9 cellular contexts compared by ENCODE assay signal in genomic region chr22:31085493-31085824, GRCh38. TPM values are rescaled to one million over a fixed set of nuclear protein-coding genes. Genes with fewer than 3 reads are reported as not detected.
DNase-seq lines count a peak whose midpoint lies in the region; ATAC-seq and TF ChIP-seq lines count a peak whose summit lies in the region.
"Had no signal": no experiment of that assay in that cellular context is flagged by ENCODE, and none has a peak within 500 bp of the region (broad histone marks: within the 10 kb centered on the region; RNA-seq: fewer than 3 reads in every experiment).

No MANE protein-coding gene starts in this region.

- ATAC-seq in HG02642 (IDR thresholded peaks at IDR 0.05; ENCODE audit: poor library complexity, unreplicated experiment) (no peak), GM21619 (IDR thresholded peaks at IDR 0.05; ENCODE audit: unreplicated experiment) (no peak)

- H3K9ac ChIP-seq in colonic mucosa (ENCODE audit: low read depth in 2 of 2, low read length in 2 of 2) (peak overlapping the region; percentile 79 to 98), mesenchymal stem cell (ENCODE audit: low read length) (peak overlapping the region; percentile 95)

- H3K27ac ChIP-seq in ACC112 (ENCODE audit: low read depth, low read length) (peak overlapping the region; percentile 56; the same call in 1 of the 2 replicates), KOPT-K1 (ENCODE audit: low read depth, low read length, poor library complexity, severe bottlenecking) (peak overlapping the region; percentile 72), colonic mucosa (peak overlapping the region; percentile 86), mesenchymal stem cell (ENCODE audit: low read length, poor library complexity, severe bottlenecking) (peak overlapping the region; percentile 18)

- peak overlapping the region; percentile 41 for H3K4me2 ChIP-seq in mesenchymal stem cell (ENCODE audit: low read length, poor library complexity, severe bottlenecking)

- DNase-seq in colonic mucosa (peak; percentile 38), mesenchymal stem cell (no peak), ureter (ENCODE audit: low spot score) (peak; percentile 54), NCI-H2107 treated with DMSO at 0.1 percent for 48 hours (lab: John Stamatoyannopoulos, UW; ENCODE audit: unreplicated experiment) (no peak)

- H4K91ac ChIP-seq in mesenchymal stem cell (ENCODE audit: low read length), result peak overlapping the region; percentile 65

- H3K9me3 ChIP-seq in KOPT-K1 (ENCODE audit: insufficient read depth, low read length, poor library complexity, severe bottlenecking), result no peaks in the 10 kb centered on the region
- no peaks in the 10 kb centered on the region for H3K9me3 ChIP-seq in colonic mucosa
- H3K9me3 ChIP-seq in mesenchymal stem cell (ENCODE audit: control insufficient read depth, low read length), result no peaks in the 10 kb centered on the region

- no peak overlapping the region for H2AFZ ChIP-seq in ACC112 (ENCODE audit: low read length, unreplicated experiment)
- no peak overlapping the region for H2AFZ ChIP-seq in mesenchymal stem cell (ENCODE audit: low read depth, low read length)

- no peaks in the 10 kb centered on the region for H3K27me3 ChIP-seq in ACC112 (ENCODE audit: insufficient read depth, low read length)
- H3K27me3 ChIP-seq in colonic mucosa, result no peaks in the 10 kb centered on the region
- H3K27me3 ChIP-seq in mesenchymal stem cell (ENCODE audit: control insufficient read depth in 1 of 2, insufficient read depth in 1 of 2, low read length in 2 of 2), result no peaks in the 10 kb centered on the region

- no peak overlapping the region for H3K23ac ChIP-seq in mesenchymal stem cell (ENCODE audit: low read length in 2 of 2)

- peaks cover 56% of the 10 kb centered on the region for H3K79me2 ChIP-seq in ACC112 (ENCODE audit: control insufficient read depth, insufficient read depth, low read length, unreplicated experiment)

- peaks cover 23% of the 10 kb centered on the region for H3K4me1 ChIP-seq in ACC112 (ENCODE audit: control insufficient read depth, insufficient read depth, low read length, unreplicated experiment)
- H3K4me1 ChIP-seq in colonic mucosa, result peaks cover 26% of the 10 kb centered on the region
- H3K4me1 ChIP-seq in mesenchymal stem cell (ENCODE audit: control insufficient read depth, insufficient read depth, low read depth, low read length), result peaks cover 61% of the 10 kb centered on the region

- H3K36me3 ChIP-seq in ACC112 (ENCODE audit: insufficient read depth, low read length) (no peaks in the 10 kb centered on the region), KOPT-K1 (ENCODE audit: insufficient read depth, low read length) (peaks cover 27% of the 10 kb centered on the region; the same call in 1 of the 2 replicates), colonic mucosa (no peaks in the 10 kb centered on the region), mesenchymal stem cell (ENCODE audit: control insufficient read depth in 1 of 2, insufficient read depth in 2 of 2, low read depth in 1 of 2, low read length in 2 of 2) (peaks cover 48 to 59% of the 10 kb centered on the region in 2 experiments)

- peak overlapping the region; percentile 82 for H3K4me3 ChIP-seq in ACC112 (ENCODE audit: low read depth, low read length)
- H3K4me3 ChIP-seq in colonic mucosa, result peak overlapping the region; percentile 61
- peak overlapping the region; percentile 66 to 94 for H3K4me3 ChIP-seq in mesenchymal stem cell (ENCODE audit: insufficient read depth in 1 of 2, low read depth in 1 of 2, low read length in 2 of 2)

- H2BK120ac ChIP-seq in mesenchymal stem cell (ENCODE audit: low read depth, low read length), result peak overlapping the region; percentile 56

- peak overlapping the region; percentile 85 for H4K8ac ChIP-seq in mesenchymal stem cell (ENCODE audit: low read length)

- 36% methylated on average over 13 of the region's 13 CpGs for WGBS in mesenchymal stem cell

- H3K14ac ChIP-seq in mesenchymal stem cell (ENCODE audit: low read length in 2 of 2), result no peak overlapping the region

- H3K4ac ChIP-seq in mesenchymal stem cell (ENCODE audit: low read depth in 1 of 2, low read length in 2 of 2), result peak overlapping the region in 1 of 2 experiments; percentile 26

- intact Hi-C loops in colonic mucosa (cut with DNase I), result loop anchor here (1.0 kb wide), 1 partner anchor 137 kb away; no protein-coding TSS in a partner anchor

- peak overlapping the region in 1 of 2 experiments; percentile 11 for H2BK12ac ChIP-seq in mesenchymal stem cell (ENCODE audit: low read length in 2 of 2)

- H2BK15ac ChIP-seq in mesenchymal stem cell (ENCODE audit: low read depth, poor library complexity, severe bottlenecking), result no peak overlapping the region

- peaks cover 27% of the 10 kb centered on the region for H3K79me1 ChIP-seq in mesenchymal stem cell (replicated peaks; ENCODE audit: low read length, poor library complexity, severe bottlenecking)

- no peak for TF ChIP-seq CTCF in colonic mucosa (IDR thresholded peaks at IDR 0.05)

- peak overlapping the region; percentile 71 for H2AK5ac ChIP-seq in mesenchymal stem cell (ENCODE audit: low read length, severe bottlenecking)

- H3K18ac ChIP-seq in mesenchymal stem cell (ENCODE audit: low read depth in 1 of 2, low read length in 2 of 2), result peak overlapping the region; percentile 54 to 88

- no peak overlapping the region for H2BK5ac ChIP-seq in mesenchymal stem cell (ENCODE audit: low read depth, low read length, poor library complexity, severe bottlenecking)

RNA-seq across cellular contexts. Expression of gene SMTN, which starts 4.3 kb away (rescaled TPM):
- total RNA-seq in colonic mucosa (100 to 1,000 TPM; 152 to 159 TPM), ureter (327 TPM)
- polyA plus RNA-seq in mesenchymal stem cell (2013, experiment 1 of 2), result 71.2 TPM
- 67.2 TPM for polyA plus RNA-seq in mesenchymal stem cell (2013, experiment 2 of 2)

RNA-seq across cellular contexts. Expression of gene SELENOM, which starts 21.9 kb away (rescaled TPM):
- 10 to 100 TPM; 27.1 to 61.7 TPM for total RNA-seq in colonic mucosa
- polyA plus RNA-seq in mesenchymal stem cell (2013, experiment 1 of 2), result 278 TPM
- polyA plus RNA-seq in mesenchymal stem cell (2013, experiment 2 of 2), result 285 TPM
- total RNA-seq in ureter, result 259 TPM

RNA-seq across cellular contexts. Expression of gene INPP5J, which starts 37.3 kb away (rescaled TPM):
- total RNA-seq in colonic mucosa (10 to 100 TPM; 18.3 to 18.4 TPM), ureter (4.8 TPM)
- polyA plus RNA-seq in mesenchymal stem cell (2013, experiment 1 of 2), result 2.2 TPM
- polyA plus RNA-seq in mesenchymal stem cell (2013, experiment 2 of 2), result 2.2 TPM

RNA-seq across cellular contexts. Expression of gene PLA2G3, which starts 54.8 kb away (rescaled TPM):
- under 1 TPM; 0.57 to 0.88 TPM for total RNA-seq in colonic mucosa
- polyA plus RNA-seq in mesenchymal stem cell (2013, experiment 1 of 2), result 1.2 TPM
- 1.2 TPM for polyA plus RNA-seq in mesenchymal stem cell (2013, experiment 2 of 2)
- not detected for total RNA-seq in ureter
- total RNA-seq: glomerular endothelial cell had no signal

Comparison
In these comparisons a context has a peak if more than half of its experiments do, and no peak if none do; other contexts are left out.
1. H3K27ac ChIP-seq: peak in every context shown above with its lines; median percentile 86 in colonic mucosa; 72 in KOPT-K1; 56 in ACC112; 18 in mesenchymal stem cell.
2. DNase-seq: peak in colonic mucosa (single experiment) and ureter (single experiment); none in mesenchymal stem cell (single experiment) and NCI-H2107 treated with DMSO at 0.1 percent for 48 hours (single experiment).
3. Peak in every context shown above with its lines, with median percentiles within 50 percentile points of each other: H3K4me3 ChIP-seq.